In genomic region chr7:91812388-91812787, GRCh38 we compare ENCODE assay signal across 24 cellular contexts.
A peak's percentile ranks its signal among the peaks of the same experiment; 100 is the strongest.
DNase-seq lines count a peak whose midpoint lies in the region; ATAC-seq and TF ChIP-seq lines count a peak whose summit lies in the region.
"Had no signal": no experiment of that assay in that cellular context is flagged by ENCODE, and none has a peak within 500 bp of the region (broad histone marks: within the 10 kb centered on the region; RNA-seq: fewer than 3 reads in every experiment).

No MANE protein-coding gene starts in this region.

- no peak overlapping the region for H3K4me3 ChIP-seq in left lung
- H3K4me3 ChIP-seq: A549, PC-9 had no signal

- DNase-seq in Right ventricle myocardium superior (no peak), left ventricle myocardium superior (no peak), OCI-M1 (lab: John Stamatoyannopoulos, UW) (peak; percentile 89), hepatic stellate cell (ENCODE audit: low spot score) (peak; percentile 6), left lung (no peak), NCI-H524 treated with DMSO at 0.1 percent for 48 hours (lab: John Stamatoyannopoulos, UW) (no peak)
- DNase-seq: BE2C; CD4-positive, CD25-positive, alpha-beta regulatory T cell; EL; GF-D8; NCI-H1105; NCI-H146; NCI-H2029 treated with DMSO at 0.1 percent for 48 hours; NCI-H226; NCI-H510A treated with DMSO at 0.1 percent for 48 hours; NCI-H774; NK-92 treated with Interleukin-12 subunit alpha and Interleukin-12 subunit beta, amount 100 ng/mL, for 24 hours; PC-9; RPMI8226; SIG-M5; T-cell had no signal

- ATAC-seq in Right ventricle myocardium superior (ENCODE audit: poor library complexity) (peak; percentile 62), left ventricle myocardium superior (no peak), left lung (no peak), GM21367 (IDR thresholded peaks at IDR 0.05; ENCODE audit: unreplicated experiment) (no peak)
- ATAC-seq: A549, SK-N-SH treated with all-trans-retinoic acid at 6 μM for 48 hours, T-cell had no signal

- no peaks in the 10 kb centered on the region for H3K27me3 ChIP-seq in left lung
- H3K27me3 ChIP-seq: BE2C had no signal

- no peak overlapping the region for H3K27ac ChIP-seq in left lung
- H3K27ac ChIP-seq: A549, PC-9 had no signal

- no peaks in the 10 kb centered on the region for H3K4me1 ChIP-seq in left lung
- H3K4me1 ChIP-seq: A549, BE2C had no signal

- H3K36me3 ChIP-seq in left lung: no peaks in the 10 kb centered on the region
- H3K36me3 ChIP-seq: BE2C had no signal

- intact Hi-C loops in Right ventricle myocardium superior (cut with DNase I): no loop called here
- intact Hi-C loops in left ventricle myocardium superior (cut with micrococcal nuclease): no loop called here
- intact Hi-C loops in left lung (cut with DNase I): no loop called here

- no peaks in the 10 kb centered on the region for H3K9me3 ChIP-seq in left lung
- H3K9me3 ChIP-seq: A549, BE2C had no signal

- TF ChIP-seq CTCF in left lung (IDR thresholded peaks at IDR 0.05): no peak

Comparison
In these comparisons a context has a peak if more than half of its experiments do, and no peak if none do; other contexts are left out.
1. DNase-seq: peak in OCI-M1 (single experiment) and hepatic stellate cell (single experiment); none in Right ventricle myocardium superior (single experiment), left ventricle myocardium superior (single experiment), left lung (0 of 2) and NCI-H524 treated with DMSO at 0.1 percent for 48 hours (single experiment).